In genomic region chr7:106064836-106065559, GRCh38 we compare ENCODE assay signal across 8 cellular contexts. TPM values are rescaled to one million over a fixed set of nuclear protein-coding genes. Genes with fewer than 3 reads are reported as not detected.
DNase-seq lines count a peak whose midpoint lies in the region; ATAC-seq, FAIRE-seq and TF ChIP-seq lines count a peak whose summit lies in the region.

No MANE protein-coding gene starts in this region.

- H3K4me3 Mint-ChIP-seq in astrocyte (ENCODE audit: unreplicated experiment) = no peak overlapping the region
- no peak overlapping the region for H3K4me3 Mint-ChIP-seq in activated naive CD8-positive, alpha-beta T cell treated with anti-CD3 and anti-CD28 coated beads, Interleukin-2, amount 50 U/mL, for 24 hours

- H3K79me2 ChIP-seq in astrocyte (ENCODE audit: insufficient read depth, low read length) = no peaks in the 10 kb centered on the region

- H3K4me3 ChIP-seq in BE2C (ENCODE audit: low read depth, low read length) (peak overlapping the region; percentile 30), astrocyte (ENCODE audit: insufficient read depth, low read depth, low read length) (peak overlapping the region; percentile 49), skeletal muscle satellite cell (ENCODE audit: low read length) (peak overlapping the region; percentile 61)

- H3K36me3 ChIP-seq in BE2C (no peaks in the 10 kb centered on the region), astrocyte (ENCODE audit: insufficient read depth, low read length) (no peaks in the 10 kb centered on the region), skeletal muscle satellite cell (ENCODE audit: insufficient read depth, low read length) (no peaks in the 10 kb centered on the region)

- H3K36me3 Mint-ChIP-seq in astrocyte (ENCODE audit: low read depth, unreplicated experiment) = no peaks in the 10 kb centered on the region
- H3K36me3 Mint-ChIP-seq in activated naive CD8-positive, alpha-beta T cell treated with anti-CD3 and anti-CD28 coated beads, Interleukin-2, amount 50 U/mL, for 24 hours (ENCODE audit: low read depth) = no peaks in the 10 kb centered on the region

- peak overlapping the region; percentile 27 for H3K27ac ChIP-seq in astrocyte (ENCODE audit: low read depth, low read length)

- H3K9ac ChIP-seq in astrocyte (ENCODE audit: low read length) (peak overlapping the region; percentile 36), skeletal muscle satellite cell (ENCODE audit: low read depth, low read length) (peak overlapping the region; percentile 38)

- H3K9me3 Mint-ChIP-seq in astrocyte (ENCODE audit: unreplicated experiment) = peaks cover 4% of the 10 kb centered on the region
- H3K9me3 Mint-ChIP-seq in activated naive CD8-positive, alpha-beta T cell treated with anti-CD3 and anti-CD28 coated beads, Interleukin-2, amount 50 U/mL, for 24 hours = no peaks in the 10 kb centered on the region

- H3K27ac Mint-ChIP-seq in astrocyte (ENCODE audit: unreplicated experiment) = no peak overlapping the region
- no peak overlapping the region for H3K27ac Mint-ChIP-seq in activated naive CD8-positive, alpha-beta T cell treated with anti-CD3 and anti-CD28 coated beads, Interleukin-2, amount 50 U/mL, for 24 hours

- ATAC-seq in activated naive CD8-positive, alpha-beta T cell treated with anti-CD3 and anti-CD28 coated beads, Interleukin-2, amount 50 U/mL, for 24 hours = no peak
- no peak for ATAC-seq in GM21423 (IDR thresholded peaks at IDR 0.05; ENCODE audit: unreplicated experiment)

- DNase-seq in BE2C = peak; percentile 81
- DNase-seq in NCI-H1092 (lab: John Stamatoyannopoulos, UW) = peak; percentile 75
- peak; percentile 95 for DNase-seq in astrocyte (ENCODE audit: low read depth)
- DNase-seq in hippocampal formation (lab: John Stamatoyannopoulos, UW) = peak; percentile 71 to 74
- no peak for DNase-seq in activated naive CD8-positive, alpha-beta T cell treated with anti-CD3 and anti-CD28 coated beads, Interleukin-2, amount 50 U/mL, for 24 hours
- DNase-seq in NCI-H187 treated with DMSO at 0.1 percent for 48 hours (lab: John Stamatoyannopoulos, UW) = no peak

- H3K4me1 ChIP-seq in BE2C (peaks cover 13% of the 10 kb centered on the region), astrocyte (ENCODE audit: insufficient read depth, low read length) (peaks cover 18% of the 10 kb centered on the region), skeletal muscle satellite cell (ENCODE audit: control insufficient read depth, insufficient read depth, low read length) (peaks cover 31% of the 10 kb centered on the region)

- FAIRE-seq in astrocyte (lab: Jason Lieb, UNC) = peak; percentile 37

- TF ChIP-seq CTCF in BE2C (IDR thresholded peaks at IDR 0.05; ENCODE audit: low read depth, low read length) (no peak), astrocyte (IDR thresholded peaks at IDR 0.05; ENCODE audit: insufficient read depth, low read depth, low read length) (no peak)

- peak overlapping the region; percentile 85 for H3K4me2 ChIP-seq in astrocyte (ENCODE audit: low read length)
- H3K4me2 ChIP-seq in skeletal muscle satellite cell (ENCODE audit: low read length) = peak overlapping the region; percentile 86

- H2AFZ ChIP-seq in astrocyte (ENCODE audit: low read depth, low read length) = peak overlapping the region; percentile 65

- peaks cover 3% of the 10 kb centered on the region for H3K27me3 Mint-ChIP-seq in astrocyte (ENCODE audit: low read depth, unreplicated experiment)
- H3K27me3 Mint-ChIP-seq in activated naive CD8-positive, alpha-beta T cell treated with anti-CD3 and anti-CD28 coated beads, Interleukin-2, amount 50 U/mL, for 24 hours = no peaks in the 10 kb centered on the region

- H3K27me3 ChIP-seq in BE2C (no peaks in the 10 kb centered on the region), astrocyte (ENCODE audit: insufficient read depth, low read length) (no peaks in the 10 kb centered on the region), skeletal muscle satellite cell (ENCODE audit: control insufficient read depth, insufficient read depth, low read length) (no peaks in the 10 kb centered on the region)

- H4K20me1 ChIP-seq in astrocyte (ENCODE audit: insufficient read depth, low read length) = no peaks in the 10 kb centered on the region

- H3K9me3 ChIP-seq in BE2C = no peaks in the 10 kb centered on the region
- H3K9me3 ChIP-seq in astrocyte (ENCODE audit: insufficient read depth, low read depth, low read length) = peaks cover 2% of the 10 kb centered on the region
- no peaks in the 10 kb centered on the region for H3K9me3 ChIP-seq in skeletal muscle satellite cell (replicated peaks; ENCODE audit: low read length)

- H3K4me1 Mint-ChIP-seq in astrocyte (ENCODE audit: low read depth, unreplicated experiment) = peaks cover 8% of the 10 kb centered on the region
- peaks cover 45% of the 10 kb centered on the region for H3K4me1 Mint-ChIP-seq in activated naive CD8-positive, alpha-beta T cell treated with anti-CD3 and anti-CD28 coated beads, Interleukin-2, amount 50 U/mL, for 24 hours

RNA-seq across cellular contexts. Expression of gene SYPL1, which starts 47.1 kb away (rescaled TPM):
- polyA plus RNA-seq in BE2C (2012; ENCODE audit: insufficient read depth, insufficient read length, low read depth) = 33.1 TPM
- total RNA-seq in astrocyte = 58.8 and 59.7 TPM in 2 replicates
- total RNA-seq in skeletal muscle satellite cell (2012; rRNA removed) = 33.4 and 39.8 TPM in 2 replicates

Comparison
In these comparisons a context has a peak if more than half of its experiments do, and no peak if none do; other contexts are left out.
1. DNase-seq: peak in BE2C (single experiment), NCI-H1092 (single experiment), astrocyte (single experiment) and hippocampal formation (2 of 2); none in activated naive CD8-positive, alpha-beta T cell treated with anti-CD3 and anti-CD28 coated beads, Interleukin-2, amount 50 U/mL, for 24 hours (single experiment) and NCI-H187 treated with DMSO at 0.1 percent for 48 hours (single experiment).
2. Peak in every context shown above with its lines, with median percentiles within 50 percentile points of each other: H3K4me3 ChIP-seq.